In the genomic region with DNA sequence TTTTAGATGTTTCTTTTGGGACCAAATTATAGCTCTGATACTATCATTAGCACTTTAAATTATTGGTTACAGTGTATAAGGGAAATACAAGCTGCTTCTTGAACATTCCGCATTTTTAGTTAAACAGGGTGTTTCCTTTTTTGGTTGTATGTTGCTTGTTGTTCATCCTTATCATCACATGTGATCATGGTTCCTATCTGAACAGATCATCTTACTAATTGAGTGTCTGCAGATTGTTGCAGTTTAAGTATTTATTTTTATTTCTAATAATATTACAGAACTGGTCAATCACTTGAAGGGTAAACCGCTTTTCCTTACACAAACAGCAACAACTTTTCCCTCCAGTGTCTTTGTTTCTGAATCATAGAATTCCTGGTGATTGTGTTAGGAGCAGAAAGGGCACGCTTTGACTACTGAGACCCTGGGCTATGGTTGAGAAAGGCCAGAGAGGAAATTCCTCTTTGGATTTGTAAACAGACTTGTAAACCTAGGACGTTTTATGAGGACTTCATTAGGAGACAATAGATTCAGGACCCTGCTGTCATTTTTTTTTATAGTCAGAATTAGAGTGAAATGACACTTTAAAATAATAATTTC, we compare ENCODE assay signal across 19 cellular contexts.
"Had no signal": no experiment of that assay in that cellular context is flagged by ENCODE, and none has a peak within 500 bp of the region (broad histone marks: within the 10 kb centered on the region; RNA-seq: fewer than 3 reads in every experiment).

No MANE protein-coding gene starts in this region.

- H3K36me3 Mint-ChIP-seq: activated naive CD8-positive, alpha-beta T cell treated with anti-CD3 and anti-CD28 coated beads for 36 hours; naive thymus-derived CD8-positive, alpha-beta T cell had no signal

- H3K4me3 Mint-ChIP-seq: activated CD4-positive, alpha-beta memory T cell treated with anti-CD3 and anti-CD28 coated beads, Interleukin-2, amount 10 ng/mL, durations not matched to agents 7 days and 5 days; activated CD8-positive, alpha-beta memory T cell treated with anti-CD3 and anti-CD28 coated beads, Interleukin-2, amount 10 ng/mL, durations not matched to agents 7 days and 5 days; activated naive CD8-positive, alpha-beta T cell treated with anti-CD3 and anti-CD28 coated beads for 36 hours; effector memory CD8-positive, alpha-beta T cell; naive thymus-derived CD8-positive, alpha-beta T cell had no signal

- ATAC-seq: activated CD8-positive, alpha-beta memory T cell treated with anti-CD3 and anti-CD28 coated beads, Interleukin-2, amount 10 ng/mL, durations not matched to agents 7 days and 5 days; effector memory CD8-positive, alpha-beta T cell; naive thymus-derived CD8-positive, alpha-beta T cell; stimulated activated naive CD8-positive, alpha-beta T cell treated with anti-CD3 and anti-CD28 coated beads, Interleukin-15, Interleukin-2, amounts not matched to agents 100 U/mL and 50 U/mL, for 24 hours had no signal

- H3K27ac Mint-ChIP-seq: activated CD4-positive, alpha-beta memory T cell treated with anti-CD3 and anti-CD28 coated beads, Interleukin-2, amount 10 ng/mL, durations not matched to agents 7 days and 5 days; activated CD8-positive, alpha-beta memory T cell treated with anti-CD3 and anti-CD28 coated beads, Interleukin-2, amount 10 ng/mL, durations not matched to agents 7 days and 5 days; activated naive CD8-positive, alpha-beta T cell treated with anti-CD3 and anti-CD28 coated beads for 36 hours; naive thymus-derived CD8-positive, alpha-beta T cell had no signal

- H3K27me3 Mint-ChIP-seq: activated CD8-positive, alpha-beta memory T cell treated with anti-CD3 and anti-CD28 coated beads, Interleukin-2, amount 10 ng/mL, durations not matched to agents 7 days and 5 days; activated naive CD8-positive, alpha-beta T cell treated with anti-CD3 and anti-CD28 coated beads for 36 hours; effector memory CD8-positive, alpha-beta T cell had no signal

- H3K4me1 ChIP-seq: tibial nerve, vagina had no signal

- H3K36me3 ChIP-seq: tibial nerve, vagina had no signal

- H3K9me3 Mint-ChIP-seq: activated CD4-positive, alpha-beta memory T cell treated with anti-CD3 and anti-CD28 coated beads, Interleukin-2, amount 10 ng/mL, durations not matched to agents 7 days and 5 days; effector memory CD8-positive, alpha-beta T cell had no signal

- H3K9me3 ChIP-seq: tibial nerve, vagina had no signal

- DNase-seq: activated CD4-positive, alpha-beta memory T cell treated with anti-CD3 and anti-CD28 coated beads, Interleukin-2, amount 10 ng/mL, durations not matched to agents 7 days and 5 days; activated CD4-positive, alpha-beta T cell treated with anti-CD3 and anti-CD28 coated beads for 48 hours; activated CD4-positive, CD25-positive, alpha-beta regulatory T cell; activated CD8-positive, alpha-beta memory T cell treated with anti-CD3 and anti-CD28 coated beads, Interleukin-2, amount 10 ng/mL, durations not matched to agents 7 days and 5 days; activated naive CD8-positive, alpha-beta T cell treated with anti-CD3 and anti-CD28 coated beads for 36 hours; amniotic stem cell; dermis blood vessel endothelial cell; effector memory CD8-positive, alpha-beta T cell; foreskin fibroblast; mesenchymal stem cell; naive thymus-derived CD8-positive, alpha-beta T cell; occipital lobe; posterior cingulate gyrus; stimulated activated naive CD8-positive, alpha-beta T cell treated with anti-CD3 and anti-CD28 coated beads, Interleukin-15, Interleukin-2, amounts not matched to agents 100 U/mL and 50 U/mL, for 24 hours; substantia nigra; T-helper 9 cell had no signal

- H3K27me3 ChIP-seq: tibial nerve, vagina had no signal

- H3K4me3 ChIP-seq: tibial nerve, vagina had no signal

- H3K27ac ChIP-seq: epithelial cell of prostate, tibial nerve, vagina had no signal
